ENCODE assay signal across 1 cellular context in genomic region chr12:98503593-98504367, GRCh38.
TF ChIP-seq lines count a peak whose summit lies in the region.

No MANE protein-coding gene starts in this region.

TF ChIP-seq in HepG2, 621 proteins besides CTCF, POLR2A, EP300 and RAD21 (continued from another document and continues in another):
- TF ChIP-seq MTA1 (CRISPR knock-in tag; IDR thresholded peaks at IDR 0.05; ENCODE audit: borderline replicate concordance) (peak; percentile 90; the same call in 1 of the 2 replicates), ZNF639 (CRISPR knock-in tag; conservative IDR thresholded peaks at IDR 0.05) (peak; percentile 71), ZNF451 (CRISPR knock-in tag; IDR thresholded peaks at IDR 0.05) (peak; percentile 24), NCOA5 (CRISPR knock-in tag; IDR thresholded peaks at IDR 0.05) (no peak), ZMYM4 (CRISPR knock-in tag; IDR thresholded peaks at IDR 0.05) (peak; percentile 68), FOXP1 (IDR thresholded peaks at IDR 0.05) (no peak), FOXP1 (CRISPR knock-in tag; IDR thresholded peaks at IDR 0.05) (no peak), GLMP (CRISPR knock-in tag; IDR thresholded peaks at IDR 0.05; ENCODE audit: borderline replicate concordance) (no peak), U2AF2 (IDR thresholded peaks at IDR 0.05; ENCODE audit: low read depth, low read length) (no peak), EZH2 (conservative IDR thresholded peaks at IDR 0.05; ENCODE audit: low read depth, low read length) (no peak), ELF1 (CRISPR knock-in tag; IDR thresholded peaks at IDR 0.05) (peak; percentile 72), MAF1 (CRISPR knock-in tag; IDR thresholded peaks at IDR 0.05; ENCODE audit: borderline replicate concordance) (peak; percentile 96), PAF1 (CRISPR knock-in tag; IDR thresholded peaks at IDR 0.05) (no peak), ZNF629 (CRISPR knock-in tag; conservative IDR thresholded peaks at IDR 0.05) (0 out of 2 replicates have a peak, but pooled peaks have one; percentile 43), ZEB1 (IDR thresholded peaks at IDR 0.05; ENCODE audit: insufficient replicate concordance, low read depth) (no peak), ZFP37 (CRISPR knock-in tag; IDR thresholded peaks at IDR 0.05; ENCODE audit: borderline replicate concordance) (no peak), RBAK (CRISPR knock-in tag; IDR thresholded peaks at IDR 0.05) (no peak), FOXA1 (IDR thresholded peaks at IDR 0.05) (no peak), FOXA1 (CRISPR knock-in tag; IDR thresholded peaks at IDR 0.05) (no peak; the same call in 1 of the 2 replicates), IKZF4 (CRISPR knock-in tag; IDR thresholded peaks at IDR 0.05; ENCODE audit: borderline replicate concordance, low read depth, not compliant biosample characterization) (no peak), ZNF615 (CRISPR knock-in tag; IDR thresholded peaks at IDR 0.05; ENCODE audit: borderline replicate concordance) (0 out of 2 replicates have a peak, but pooled peaks have one; percentile 70), ZUFSP (CRISPR knock-in tag; IDR thresholded peaks at IDR 0.05; ENCODE audit: borderline replicate concordance) (no peak), BRF2 (CRISPR knock-in tag; IDR thresholded peaks at IDR 0.05) (peak; percentile 38; the same call in 1 of the 2 replicates), ZNF280D (CRISPR knock-in tag; IDR thresholded peaks at IDR 0.05) (no peak), DBP (CRISPR knock-in tag; IDR thresholded peaks at IDR 0.05; ENCODE audit: not compliant biosample characterization) (no peak), NFE2L2 (IDR thresholded peaks at IDR 0.05; ENCODE audit: low read length) (no peak), ZBTB33 (CRISPR knock-in tag; IDR thresholded peaks at IDR 0.05) (no peak), ZNF292 (CRISPR knock-in tag; IDR thresholded peaks at IDR 0.05; ENCODE audit: borderline replicate concordance, low read depth) (no peak), PRDM15 (CRISPR knock-in tag; IDR thresholded peaks at IDR 0.05) (no peak), POLR2AphosphoS2 (IDR thresholded peaks at IDR 0.05; ENCODE audit: low read depth, low read length) (no peak), ZNF816 (CRISPR knock-in tag; IDR thresholded peaks at IDR 0.05; ENCODE audit: borderline replicate concordance) (no peak; the same call in 1 of the 2 replicates), ZNF577 (CRISPR knock-in tag; IDR thresholded peaks at IDR 0.05; ENCODE audit: borderline replicate concordance, low read depth) (no peak; the same call in 1 of the 2 replicates), HOXA3 (CRISPR knock-in tag; IDR thresholded peaks at IDR 0.05) (peak; percentile 94), ZNF777 (CRISPR knock-in tag; IDR thresholded peaks at IDR 0.05) (no peak; the same call in 1 of the 2 replicates), NPAS2 (CRISPR knock-in tag; IDR thresholded peaks at IDR 0.05; ENCODE audit: borderline replicate concordance) (no peak), ZNF414 (CRISPR knock-in tag; IDR thresholded peaks at IDR 0.05) (peak; percentile 44), ZNF792 (CRISPR knock-in tag; IDR thresholded peaks at IDR 0.05) (peak; percentile 61), KDM1A (CRISPR knock-in tag; IDR thresholded peaks at IDR 0.05) (peak; percentile 86; the same call in 1 of the 2 replicates), ZBTB7B (CRISPR knock-in tag; IDR thresholded peaks at IDR 0.05) (no peak), ZNF746 (CRISPR knock-in tag; IDR thresholded peaks at IDR 0.05) (peak; percentile 63), TIGD3 (CRISPR knock-in tag; IDR thresholded peaks at IDR 0.05; ENCODE audit: borderline replicate concordance) (no peak), ZHX1 (CRISPR knock-in tag; IDR thresholded peaks at IDR 0.05; ENCODE audit: low read depth) (no peak)
